In genomic region chr20:54098044-54098443, GRCh38 we compare ENCODE assay signal across 31 cellular contexts. TPM values are rescaled to one million over a fixed set of nuclear protein-coding genes. Genes with fewer than 3 reads are reported as not detected.
"Had no signal": no experiment of that assay in that cellular context is flagged by ENCODE, and none has a peak within 500 bp of the region (broad histone marks: within the 10 kb centered on the region; RNA-seq: fewer than 3 reads in every experiment).

No MANE protein-coding gene starts in this region.

- H3K4me3 Mint-ChIP-seq: naive thymus-derived CD8-positive, alpha-beta T cell; nephron progenitor cell; stimulated activated naive CD8-positive, alpha-beta T cell treated with anti-CD3 and anti-CD28 coated beads, Interleukin-15, amount 100 ng/mL, for 72 hours had no signal

- H3K27ac Mint-ChIP-seq: nephron progenitor cell; stimulated activated naive CD8-positive, alpha-beta T cell treated with anti-CD3 and anti-CD28 coated beads, Interleukin-15, amount 100 ng/mL, for 72 hours had no signal

- H3K9me3 Mint-ChIP-seq: stimulated activated naive CD8-positive, alpha-beta T cell treated with anti-CD3 and anti-CD28 coated beads, Interleukin-15, amount 100 ng/mL, for 72 hours had no signal

- DNase-seq: dermis blood vessel endothelial cell; effector memory CD4-positive, alpha-beta T cell; foreskin keratinocyte; heart left ventricle; hypothalamus; kidney; left cardiac atrium; left lung; naive thymus-derived CD8-positive, alpha-beta T cell; nephron progenitor cell; occipital lobe; ovary; posterior cingulate gyrus; psoas muscle; retina; right lobe of liver; small intestine; stimulated activated CD4-positive, alpha-beta T cell treated with anti-CD3 and anti-CD28 coated beads, Interleukin-12 subunit alpha, Interleukin-12 subunit beta, amount 100 ng/mL, for 4 hours; stimulated activated CD4-positive, alpha-beta T cell treated with anti-CD3 and anti-CD28 coated beads, Interleukin-1b, Interleukin-23, amount 100 ng/mL, for 48 hours; stimulated activated CD4-positive, alpha-beta T cell treated with anti-CD3 and anti-CD28 coated beads, Interleukin-4, amount 100 ng/mL, for 1 hour; stimulated activated CD8-positive, alpha-beta memory T cell treated with anti-CD3 and anti-CD28 coated beads, Interleukin-4, amount 100 ng/mL, for 48 hours; stimulated activated naive CD4-positive, alpha-beta T cell; stimulated activated naive CD8-positive, alpha-beta T cell treated with anti-CD3 and anti-CD28 coated beads, Interleukin-15, amount 100 ng/mL, for 72 hours; transverse colon had no signal

- H3K9me3 ChIP-seq: esophagus muscularis mucosa, gastroesophageal sphincter, heart left ventricle, left lung, psoas muscle, right lobe of liver, suprapubic skin, transverse colon, vagina had no signal

- H3K4me1 ChIP-seq: esophagus muscularis mucosa, foreskin keratinocyte, gastroesophageal sphincter, heart left ventricle, left lung, psoas muscle, suprapubic skin, vagina had no signal

- H3K27me3 ChIP-seq: foreskin keratinocyte, ovary, right lobe of liver, suprapubic skin, transverse colon, vagina had no signal

- H3K36me3 ChIP-seq: esophagus muscularis mucosa, gastroesophageal sphincter, heart left ventricle, left lung, ovary, right lobe of liver, suprapubic skin, transverse colon, vagina had no signal

- ATAC-seq: foreskin keratinocyte; gastroesophageal sphincter; heart left ventricle; left cardiac atrium; left lung; naive thymus-derived CD8-positive, alpha-beta T cell; psoas muscle; right lobe of liver; stimulated activated naive CD8-positive, alpha-beta T cell treated with anti-CD3 and anti-CD28 coated beads, Interleukin-15, amount 100 ng/mL, for 72 hours had no signal

- H3K27me3 Mint-ChIP-seq: stimulated activated naive CD8-positive, alpha-beta T cell treated with anti-CD3 and anti-CD28 coated beads, Interleukin-15, amount 100 ng/mL, for 72 hours had no signal

- H3K4me3 ChIP-seq: coronary artery, esophagus muscularis mucosa, gastroesophageal sphincter, heart left ventricle, left lung, ovary, psoas muscle, right lobe of liver, suprapubic skin, transverse colon, vagina had no signal

- H3K27ac ChIP-seq: coronary artery, esophagus muscularis mucosa, foreskin keratinocyte, gastroesophageal sphincter, heart left ventricle, left lung, ovary, psoas muscle, right lobe of liver, suprapubic skin, transverse colon, vagina had no signal

RNA-seq across cellular contexts. Expression of gene BCAS1, which starts 27.6 kb away (rescaled TPM):
- total RNA-seq: dermis blood vessel endothelial cell; endothelial cell of umbilical vein; foreskin keratinocyte; heart left ventricle; left cardiac atrium; naive thymus-derived CD8-positive, alpha-beta T cell had no signal
- polyA plus RNA-seq: endothelial cell of umbilical vein; fibroblast of lung; foreskin keratinocyte; heart left ventricle; naive thymus-derived CD8-positive, alpha-beta T cell had no signal
